ENCODE assay signal across 14 cellular contexts in the genomic region with DNA sequence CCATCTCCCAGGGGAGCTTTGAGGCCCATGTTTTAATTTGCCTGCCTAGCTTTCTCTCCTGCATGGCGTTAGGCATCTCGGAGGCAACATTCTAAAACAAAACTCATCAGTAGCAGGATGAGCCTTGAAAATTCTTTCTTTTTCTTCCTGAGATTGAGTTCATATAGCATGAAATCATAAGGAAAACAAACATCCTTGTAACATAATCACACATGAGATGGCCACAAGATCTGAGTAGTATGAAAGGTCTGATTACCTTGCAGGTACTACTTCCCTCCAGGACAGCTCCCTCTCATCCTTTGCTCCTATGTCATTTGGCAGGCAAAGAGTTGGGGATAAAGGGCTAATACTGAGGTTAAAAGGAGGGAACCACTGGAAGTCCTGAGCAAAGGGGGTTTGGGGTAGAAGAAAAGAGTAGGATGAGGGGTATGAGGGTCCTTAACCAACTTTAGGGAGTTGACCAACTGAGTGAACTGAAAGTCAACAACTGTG. TPM values are rescaled to one million over a fixed set of nuclear protein-coding genes. Genes with fewer than 3 reads are reported as not detected.
A peak's percentile ranks its signal among the peaks of the same experiment; 100 is the strongest.
DNase-seq lines count a peak whose midpoint lies in the region; ATAC-seq, FAIRE-seq and TF ChIP-seq lines count a peak whose summit lies in the region.
"Had no signal": no experiment of that assay in that cellular context is flagged by ENCODE, and none has a peak within 500 bp of the region (broad histone marks: within the 10 kb centered on the region; RNA-seq: fewer than 3 reads in every experiment).

No MANE protein-coding gene starts in this region.

- ATAC-seq in GM23338, result no peak
- ATAC-seq in PC-3, result peak; percentile 5
- ATAC-seq in activated naive CD4-positive, alpha-beta T cell treated with anti-CD3 and anti-CD28 coated beads, Interleukin-2, amount 50 U/mL, for 72 hours, result no peak

- peak overlapping the region; percentile 97 for H3K9ac ChIP-seq in PC-3 (ENCODE audit: low read length)
- H3K9ac ChIP-seq: KMS-11 had no signal

- H3K36me3 Mint-ChIP-seq in GM23338 (ENCODE audit: low read depth) (no peaks in the 10 kb centered on the region), osteocyte (ENCODE audit: unreplicated experiment) (no peaks in the 10 kb centered on the region)
- H3K36me3 Mint-ChIP-seq in activated naive CD4-positive, alpha-beta T cell treated with anti-CD3 and anti-CD28 coated beads, Interleukin-2, amount 50 U/mL, for 72 hours, result no peaks in the 10 kb centered on the region

- no peak for FAIRE-seq in bronchial epithelial cell (lab: Jason Lieb, UNC)

- POLR2A ChIA-PET in PC-3 (lab: Charles Lee; ENCODE audit: unreplicated experiment), result interaction anchor here (0.5 to 0.7 kb wide), 3 partner anchors 10 to 26 kb away, joined by 3 to 4 read pairs (median 4); no protein-coding TSS in a partner anchor

- H3K79me2 ChIP-seq in GM23338 (replicated peaks; ENCODE audit: insufficient read depth), result no peaks in the 10 kb centered on the region
- no peaks in the 10 kb centered on the region for H3K79me2 ChIP-seq in PC-3 (ENCODE audit: low read length)

- H3K4me3 ChIP-seq in GM23338 (no peak overlapping the region), PC-3 (ENCODE audit: low read length) (no peak overlapping the region), bronchial epithelial cell (ENCODE audit: low read depth, low read length) (no peak overlapping the region), suprapubic skin (no peak overlapping the region)

- H3K27me3 Mint-ChIP-seq in GM23338 (ENCODE audit: insufficient read depth, low read depth, poor library complexity) (no peaks in the 10 kb centered on the region), osteocyte (ENCODE audit: unreplicated experiment) (no peaks in the 10 kb centered on the region)

- no peaks in the 10 kb centered on the region for H3K9me3 Mint-ChIP-seq in GM23338
- H3K9me3 Mint-ChIP-seq in osteocyte (ENCODE audit: unreplicated experiment), result no peaks in the 10 kb centered on the region
- H3K9me3 Mint-ChIP-seq in activated naive CD4-positive, alpha-beta T cell treated with anti-CD3 and anti-CD28 coated beads, Interleukin-2, amount 50 U/mL, for 72 hours, result no peaks in the 10 kb centered on the region

- no peak for TF ChIP-seq CTCF in GM23338 (conservative IDR thresholded peaks at IDR 0.05; ENCODE audit: low read depth in 2 of 2)
- no peak for TF ChIP-seq CTCF in PC-3 (conservative IDR thresholded peaks at IDR 0.05; ENCODE audit: low read depth, low read length)
- TF ChIP-seq CTCF in bronchial epithelial cell (IDR thresholded peaks at IDR 0.05; ENCODE audit: insufficient read depth, low read length, severe bottlenecking), result no peak
- TF ChIP-seq CTCF in osteocyte (IDR thresholded peaks at IDR 0.05), result no peak
- TF ChIP-seq CTCF in suprapubic skin (IDR thresholded peaks at IDR 0.05), result no peak

- H3K27me3 ChIP-seq in GM23338 (ENCODE audit: insufficient read depth), result no peaks in the 10 kb centered on the region
- no peaks in the 10 kb centered on the region for H3K27me3 ChIP-seq in PC-3 (ENCODE audit: low read length)
- no peaks in the 10 kb centered on the region for H3K27me3 ChIP-seq in bronchial epithelial cell (ENCODE audit: control insufficient read depth, insufficient read depth, low read length)
- no peaks in the 10 kb centered on the region for H3K27me3 ChIP-seq in suprapubic skin

- TF ChIP-seq POLR2A in suprapubic skin (IDR thresholded peaks at IDR 0.05), result no peak

- H3K27ac Mint-ChIP-seq in GM23338 (no peak overlapping the region), osteocyte (ENCODE audit: unreplicated experiment) (peak overlapping the region; percentile 98)
- H3K27ac Mint-ChIP-seq in activated naive CD4-positive, alpha-beta T cell treated with anti-CD3 and anti-CD28 coated beads, Interleukin-2, amount 50 U/mL, for 72 hours, result no peak overlapping the region

- H3K4me3 Mint-ChIP-seq in GM23338 (no peak overlapping the region), osteocyte (ENCODE audit: unreplicated experiment) (no peak overlapping the region)

- CTCF ChIA-PET in PC-3 (lab: Charles Lee), result no interaction called here

- peaks cover 30% of the 10 kb centered on the region for H3K4me1 Mint-ChIP-seq in GM23338
- H3K4me1 Mint-ChIP-seq in osteocyte (ENCODE audit: unreplicated experiment), result peaks cover 58% of the 10 kb centered on the region

- TF ChIP-seq EP300 in suprapubic skin (IDR thresholded peaks at IDR 0.05), result no peak

- DNase-seq in GM23338 (ENCODE audit: low spot score) (no peak), PC-3 (peak; percentile 86), bronchial epithelial cell (ENCODE audit: low read depth) (peak; percentile 72), osteocyte (ENCODE audit: extremely low spot score, unreplicated experiment) (no peak), caudate nucleus (lab: John Stamatoyannopoulos, UW) (no peak), suprapubic skin (ENCODE audit: low spot score in 2 of 2) (no peak)
- no peak for DNase-seq in activated naive CD4-positive, alpha-beta T cell treated with anti-CD3 and anti-CD28 coated beads, Interleukin-2, amount 50 U/mL, for 72 hours (ENCODE audit: low spot score in 2 of 2)
- DNase-seq: H7, NCI-H1417, NCI-H1930, NCI-H2171, NCI-H446 treated with DMSO at 0.1 percent for 48 hours, NCI-H82 had no signal

- WGBS in suprapubic skin, result 93% methylated on average over 2 of the region's 2 CpGs

- H3K27ac ChIP-seq in GM23338 (ENCODE audit: low read depth) (no peak overlapping the region), PC-3 (ENCODE audit: low read length) (peak overlapping the region; percentile 96), caudate nucleus (ENCODE audit: low read depth, low read length) (no peak overlapping the region), suprapubic skin (no peak overlapping the region)
- H3K27ac ChIP-seq: KMS-11 had no signal

- no peaks in the 10 kb centered on the region for H3K36me3 ChIP-seq in GM23338 (ENCODE audit: insufficient read depth)
- no peaks in the 10 kb centered on the region for H3K36me3 ChIP-seq in PC-3 (ENCODE audit: low read depth, low read length)
- no peaks in the 10 kb centered on the region for H3K36me3 ChIP-seq in bronchial epithelial cell (ENCODE audit: control insufficient read depth, insufficient read depth, low read length)
- no peaks in the 10 kb centered on the region for H3K36me3 ChIP-seq in suprapubic skin

- no peaks in the 10 kb centered on the region for H4K20me1 ChIP-seq in GM23338 (replicated peaks; ENCODE audit: insufficient read depth)
- H4K20me1 ChIP-seq in PC-3 (ENCODE audit: low read length), result no peaks in the 10 kb centered on the region

- H2AFZ ChIP-seq in GM23338, result peak overlapping the region; percentile 18; the same call in 1 of the 2 replicates
- H2AFZ ChIP-seq in PC-3 (ENCODE audit: low read length), result no peak overlapping the region

- no TSS peak for BruUV-seq in PC-3 (replicated peaks; lab: Mats Ljungman, UMichigan)

- H3K4me2 ChIP-seq in GM23338, result no peak overlapping the region
- peak overlapping the region; percentile 35 for H3K4me2 ChIP-seq in PC-3 (ENCODE audit: low read length)
- H3K4me2 ChIP-seq: KMS-11 had no signal

- H3K9me3 ChIP-seq in PC-3 (ENCODE audit: low read length), result no peaks in the 10 kb centered on the region
- no peaks in the 10 kb centered on the region for H3K9me3 ChIP-seq in suprapubic skin

- H3K9me2 ChIP-seq in GM23338 (ENCODE audit: insufficient read depth) (peaks cover 26% of the 10 kb centered on the region), PC-3 (replicated peaks; ENCODE audit: low read length) (no peaks in the 10 kb centered on the region)

- H3F3A ChIP-seq in GM23338 (replicated peaks; ENCODE audit: low read depth), result no peaks in the 10 kb centered on the region
- H3F3A ChIP-seq in PC-3 (ENCODE audit: low read length, unreplicated experiment), result peaks cover 27% of the 10 kb centered on the region

- intact Hi-C loops in PC-3 (cut with micrococcal nuclease), result no loop called here

- H3K4me1 ChIP-seq in GM23338 (ENCODE audit: insufficient read depth) (peaks cover 24% of the 10 kb centered on the region), PC-3 (ENCODE audit: insufficient read depth, low read length) (peaks cover 71% of the 10 kb centered on the region), suprapubic skin (peaks cover 24% of the 10 kb centered on the region)

TF ChIP-seq in GM23338, 12 proteins besides CTCF, POLR2A, EP300 and RAD21 (continues in another document):
- no peak for TF ChIP-seq STAT1 (IDR thresholded peaks at IDR 0.05; ENCODE audit: unreplicated experiment)

RNA-seq across cellular contexts. Expression of a gene that starts 37.5 kb away (rescaled TPM):
- not detected in 2 replicates for total RNA-seq in GM23338 (2014; rRNA removed; shearing (Covaris generic))
- polyA plus RNA-seq in GM23338 (2016; fragmentation: Nextera tagmentation; extraction: Ambion mirVana), result 0.11 and 0.12 TPM in 2 replicates
- total RNA-seq in PC-3 (2014; rRNA removed), result 360 and 477 TPM in 2 replicates
- 1.8 and 2.9 TPM in 2 replicates for total RNA-seq in bronchial epithelial cell
- 32.4 and 33.5 TPM in 2 replicates for total RNA-seq in osteocyte
- 1 to 10 TPM in 1 of 2 donors, not detected in 1; 2.9 TPM for total RNA-seq in activated naive CD4-positive, alpha-beta T cell treated with anti-CD3 and anti-CD28 coated beads, Interleukin-2, amount 50 U/mL, for 72 hours
- total RNA-seq in suprapubic skin, result 1 to 10 TPM in 1 of 4 donors, not detected in 3; 1.5 TPM
- total RNA-seq: H7 had no signal

Comparison
In these comparisons a context has a peak if more than half of its experiments do, and no peak if none do; other contexts are left out.
1. DNase-seq: peak in PC-3 (single experiment) and bronchial epithelial cell (single experiment); none in GM23338 (single experiment), osteocyte (single experiment), activated naive CD4-positive, alpha-beta T cell treated with anti-CD3 and anti-CD28 coated beads, Interleukin-2, amount 50 U/mL, for 72 hours (0 of 2), caudate nucleus (0 of 61) and suprapubic skin (0 of 2).
2. RNA of a gene that starts 37.5 kb away (total RNA-seq): 360 to 477 TPM in PC-3; 32.4 to 33.5 TPM in osteocyte, 2.9 TPM in activated naive CD4-positive, alpha-beta T cell treated with anti-CD3 and anti-CD28 coated beads, Interleukin-2, amount 50 U/mL, for 72 hours, 1.8 to 2.9 TPM in bronchial epithelial cell, 1.5 TPM in suprapubic skin and not detected in GM23338; every median in the first group is over 10 times any median in the second.